Comparison of ENCODE assay signal across 6 cellular contexts in the genomic region with DNA sequence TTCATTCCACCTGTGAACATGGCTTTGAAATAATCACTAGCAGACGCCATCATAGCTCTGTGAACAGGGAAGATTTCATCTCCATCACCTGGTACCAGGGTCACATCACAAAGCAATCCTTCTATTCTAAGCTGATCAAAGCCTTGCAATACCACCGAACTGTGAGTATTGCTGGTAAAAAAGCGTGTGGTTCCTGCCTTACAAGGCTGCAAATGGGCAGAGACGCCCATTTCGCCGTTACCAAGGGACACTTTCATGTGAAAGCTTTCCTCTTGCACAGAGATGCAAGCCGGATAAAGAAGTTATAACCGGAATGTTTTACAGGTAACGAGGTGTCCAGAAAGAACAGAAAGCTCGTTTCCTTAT. TPM values are rescaled to one million over a fixed set of nuclear protein-coding genes. Genes with fewer than 3 reads are reported as not detected.
A peak's percentile ranks its signal among the peaks of the same experiment; 100 is the strongest.
DNase-seq lines count a peak whose midpoint lies in the region; ATAC-seq, FAIRE-seq and TF ChIP-seq lines count a peak whose summit lies in the region.

No MANE protein-coding gene starts in this region.

- H3K4me3 ChIP-seq in KMS-11 (IDR thresholded peaks at IDR 0.05; ENCODE audit: insufficient read depth, low read depth, low read length) (no peak overlapping the region), epithelial cell of esophagus (ENCODE audit: low read length) (peak overlapping the region; percentile 85), small intestine (ENCODE audit: low read depth in 1 of 2, low read length in 2 of 2) (peak overlapping the region; percentile 72 to 84)

- H3K36me3 ChIP-seq in KMS-11 (ENCODE audit: insufficient read depth) (no peaks in the 10 kb centered on the region), small intestine (ENCODE audit: control insufficient read depth in 2 of 2, insufficient read depth in 2 of 2, low read length in 2 of 2) (no peaks in the 10 kb centered on the region)

- 0 to 1% (median 1%) methylated on average over 10 of the region's 10 CpGs for WGBS in small intestine, 3 donors

- peaks cover 29% of the 10 kb centered on the region for H3K4me1 ChIP-seq in KMS-11 (ENCODE audit: low read depth, poor library complexity, severe bottlenecking)
- H3K4me1 ChIP-seq in small intestine (ENCODE audit: control insufficient read depth in 2 of 2, insufficient read depth in 1 of 2, low read depth in 1 of 2, low read length in 1 of 2): peaks cover 6 to 12% of the 10 kb centered on the region in 2 donors

- H3K27me3 ChIP-seq in KMS-11 (ENCODE audit: insufficient read depth, low read depth) (no peaks in the 10 kb centered on the region), small intestine (ENCODE audit: control insufficient read depth in 2 of 2, insufficient read depth in 2 of 2, low read length in 2 of 2) (no peaks in the 10 kb centered on the region)

- DNase-seq in epithelial cell of esophagus (ENCODE audit: low read depth) (no peak), small intestine (no peak), hepatic stellate cell (ENCODE audit: low spot score) (no peak)
- no peak for DNase-seq in stimulated activated naive CD4-positive, alpha-beta T cell treated with Interleukin-2 at 50 U/mL for 16 hours (lab: John Stamatoyannopoulos, UW)

- H3K27ac ChIP-seq in KMS-11 (peak overlapping the region; percentile 80), small intestine (ENCODE audit: low read depth in 1 of 2, low read length in 1 of 2) (peak overlapping the region; percentile 95 to 99)

- H3K4me2 ChIP-seq in KMS-11: peak overlapping the region; percentile 58

- peak overlapping the region; percentile 91 for H2AFZ ChIP-seq in KMS-11 (ENCODE audit: low read depth)

- no peaks in the 10 kb centered on the region for H3K9me3 ChIP-seq in small intestine (ENCODE audit: control insufficient read depth, low read depth)

- FAIRE-seq in small intestine (lab: Jason Lieb, UNC): no peak

- TF ChIP-seq CTCF in KMS-11 (conservative IDR thresholded peaks at IDR 0.05; ENCODE audit: low read depth, low read length): no peak
- no peak for TF ChIP-seq CTCF in epithelial cell of esophagus (IDR thresholded peaks at IDR 0.05; ENCODE audit: insufficient read depth, low read depth, low read length, missing control alignments)

- peaks cover 51% of the 10 kb centered on the region for H3K79me2 ChIP-seq in KMS-11 (ENCODE audit: insufficient read depth, low read depth)

- peak; percentile 3 for ATAC-seq in GM19397 (IDR thresholded peaks at IDR 0.05; ENCODE audit: unreplicated experiment)

- no peaks in the 10 kb centered on the region; the same call in 1 of the 2 replicates for H4K20me1 ChIP-seq in KMS-11 (ENCODE audit: insufficient read depth)

- peak overlapping the region; percentile 96 for H3K9ac ChIP-seq in KMS-11

RNA-seq across cellular contexts. Expression of a gene that starts 0.6 kb away (rescaled TPM):
- polyA plus RNA-seq in small intestine: 1 to 10 TPM; 4.6 to 9.4 (median 5.6) TPM

RNA-seq across cellular contexts. Expression of a gene that starts 16.1 kb away (rescaled TPM):
- not detected for polyA plus RNA-seq in small intestine

RNA-seq across cellular contexts. Expression of a gene that starts 29.5 kb away (rescaled TPM):
- not detected for polyA plus RNA-seq in small intestine

RNA-seq across cellular contexts. Expression of a gene that starts 33.3 kb away (rescaled TPM):
- not detected for polyA plus RNA-seq in small intestine

RNA-seq across cellular contexts. Expression of a gene that starts 50.6 kb away (rescaled TPM):
- not detected for polyA plus RNA-seq in small intestine
